1 cellular context compared by ENCODE assay signal in the genomic region with DNA sequence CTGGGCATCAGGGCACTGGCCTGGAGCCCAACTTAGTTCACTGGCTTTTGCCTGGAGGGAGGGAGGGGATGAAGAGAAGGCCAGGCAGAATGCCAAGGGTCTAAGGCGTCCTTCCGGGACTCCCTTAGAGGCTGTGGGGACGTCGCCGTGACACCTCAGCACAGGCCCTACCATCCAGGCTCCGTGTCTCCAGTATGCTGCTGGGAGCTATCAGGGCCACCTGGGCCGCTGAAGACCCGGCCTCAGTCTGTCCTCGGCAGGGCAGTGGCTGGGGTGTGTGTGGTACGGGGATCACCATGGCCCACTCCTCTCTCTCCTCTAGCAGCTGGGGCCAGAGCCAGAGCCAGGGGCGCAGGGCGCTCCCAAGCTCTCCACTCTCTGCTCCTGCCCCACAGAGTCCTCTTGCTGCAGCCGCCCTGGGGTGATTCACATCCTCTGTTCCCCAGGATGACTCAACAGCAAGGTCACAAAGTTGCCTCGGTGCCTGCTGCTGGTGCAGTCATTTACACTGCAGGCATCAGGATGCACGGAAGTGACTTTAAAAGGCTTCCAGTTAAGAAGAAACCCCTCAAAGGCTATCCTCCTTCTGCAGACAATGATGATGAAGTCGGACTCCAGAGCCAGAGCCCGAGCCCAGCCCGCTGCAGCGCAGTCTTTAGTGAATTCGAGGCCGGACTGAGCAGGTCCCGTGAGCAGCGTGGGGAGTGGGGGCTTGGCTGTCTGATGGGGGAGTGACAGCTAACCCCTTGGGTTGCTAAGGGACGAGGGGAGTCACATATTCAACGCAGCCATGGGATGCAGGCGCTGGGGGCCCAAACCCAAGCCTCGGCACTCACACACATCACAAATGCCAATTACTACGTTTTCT.
A peak's percentile ranks its signal among the peaks of the same experiment; 100 is the strongest.
TF ChIP-seq lines count a peak whose summit lies in the region.

No MANE protein-coding gene starts in this region.

TF ChIP-seq in HepG2, 621 proteins besides CTCF, POLR2A, EP300 and RAD21 (continued from another document):
- TF ChIP-seq HNRNPLL (IDR thresholded peaks at IDR 0.05; ENCODE audit: low read depth, low read length, poor library complexity, severe bottlenecking) = peak; percentile 14
- TF ChIP-seq FOXJ3 (CRISPR knock-in tag; IDR thresholded peaks at IDR 0.05; ENCODE audit: borderline replicate concordance) = no peak
- TF ChIP-seq FOSL2 (CRISPR knock-in tag; IDR thresholded peaks at IDR 0.05) = peak; percentile 92
- 0 out of 2 replicates have a peak, but pooled peaks have one; percentile 9 for TF ChIP-seq CEBPB (IDR thresholded peaks at IDR 0.05; ENCODE audit: borderline replicate concordance, low read depth, low read length)
- no peak for TF ChIP-seq MAF1 (CRISPR knock-in tag; IDR thresholded peaks at IDR 0.05; ENCODE audit: borderline replicate concordance)
- TF ChIP-seq, protein P1, sequence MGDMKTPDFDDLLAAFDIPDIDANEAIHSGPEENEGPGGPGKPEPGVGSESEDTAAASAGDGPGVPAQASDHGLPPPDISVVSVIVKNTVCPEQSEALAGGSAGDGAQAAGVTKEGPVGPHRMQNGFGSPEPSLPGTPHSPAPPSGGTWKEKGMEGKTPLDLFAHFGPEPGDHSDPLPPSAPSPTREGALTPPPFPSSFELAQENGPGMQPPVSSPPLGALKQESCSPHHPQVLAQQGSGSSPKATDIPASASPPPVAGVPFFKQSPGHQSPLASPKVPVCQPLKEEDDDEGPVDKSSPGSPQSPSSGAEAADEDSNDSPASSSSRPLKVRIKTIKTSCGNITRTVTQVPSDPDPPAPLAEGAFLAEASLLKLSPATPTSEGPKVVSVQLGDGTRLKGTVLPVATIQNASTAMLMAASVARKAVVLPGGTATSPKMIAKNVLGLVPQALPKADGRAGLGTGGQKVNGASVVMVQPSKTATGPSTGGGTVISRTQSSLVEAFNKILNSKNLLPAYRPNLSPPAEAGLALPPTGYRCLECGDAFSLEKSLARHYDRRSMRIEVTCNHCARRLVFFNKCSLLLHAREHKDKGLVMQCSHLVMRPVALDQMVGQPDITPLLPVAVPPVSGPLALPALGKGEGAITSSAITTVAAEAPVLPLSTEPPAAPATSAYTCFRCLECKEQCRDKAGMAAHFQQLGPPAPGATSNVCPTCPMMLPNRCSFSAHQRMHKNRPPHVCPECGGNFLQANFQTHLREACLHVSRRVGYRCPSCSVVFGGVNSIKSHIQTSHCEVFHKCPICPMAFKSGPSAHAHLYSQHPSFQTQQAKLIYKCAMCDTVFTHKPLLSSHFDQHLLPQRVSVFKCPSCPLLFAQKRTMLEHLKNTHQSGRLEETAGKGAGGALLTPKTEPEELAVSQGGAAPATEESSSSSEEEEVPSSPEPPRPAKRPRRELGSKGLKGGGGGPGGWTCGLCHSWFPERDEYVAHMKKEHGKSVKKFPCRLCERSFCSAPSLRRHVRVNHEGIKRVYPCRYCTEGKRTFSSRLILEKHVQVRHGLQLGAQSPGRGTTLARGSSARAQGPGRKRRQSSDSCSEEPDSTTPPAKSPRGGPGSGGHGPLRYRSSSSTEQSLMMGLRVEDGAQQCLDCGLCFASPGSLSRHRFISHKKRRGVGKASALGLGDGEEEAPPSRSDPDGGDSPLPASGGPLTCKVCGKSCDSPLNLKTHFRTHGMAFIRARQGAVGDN (CRISPR knock-in tag; IDR thresholded peaks at IDR 0.05) = 0 out of 2 replicates have a peak, but pooled peaks have one; percentile 19
- no peak for TF ChIP-seq MZF1 (CRISPR knock-in tag; IDR thresholded peaks at IDR 0.05; ENCODE audit: borderline replicate concordance)
